ENCODE assay signal across 8 cellular contexts in genomic region chr3:52705688-52706686, GRCh38. TPM values are rescaled to one million over a fixed set of nuclear protein-coding genes. Genes with fewer than 3 reads are reported as not detected.
A peak's percentile ranks its signal among the peaks of the same experiment; 100 is the strongest.
DNase-seq lines count a peak whose midpoint lies in the region; ATAC-seq and TF ChIP-seq lines count a peak whose summit lies in the region.

Gene GLT8D1 (minus strand): TSS chr3:52705791. CDS start chr3:52700460, 5,331 bp downstream.
Gene SPCS1 (plus strand): TSS chr3:52706106. CDS start chr3:52706247, 141 bp downstream.

- ATAC-seq in GM18873 (IDR thresholded peaks at IDR 0.05; ENCODE audit: low FRiP score, unreplicated experiment): peak; percentile 57
- ATAC-seq in HG03139 (IDR thresholded peaks at IDR 0.05; ENCODE audit: unreplicated experiment): peak; percentile 73

- H3K4me1 Mint-ChIP-seq in chondrocyte (ENCODE audit: low read depth): peaks cover 38% of the 10 kb centered on the region

- peak within 1 kb of the TSS; percentile 95 for H3K27ac Mint-ChIP-seq in chondrocyte (ENCODE audit: unreplicated experiment)

- TF ChIP-seq CTCF in chondrocyte (IDR thresholded peaks at IDR 0.05): no peak

- H3K36me3 Mint-ChIP-seq in chondrocyte (ENCODE audit: low read depth): peaks cover 4% of the 10 kb centered on the region

- peak within 1 kb of the TSS; percentile 92 for H3K27ac ChIP-seq in layer of hippocampus (ENCODE audit: low read depth, low read length)

- no peaks in the 10 kb centered on the region for H3K9me3 Mint-ChIP-seq in chondrocyte (ENCODE audit: low read depth)

- peak; percentile 92 for DNase-seq in AG08395 (ENCODE audit: low spot score)
- DNase-seq in NCI-H446 (lab: John Stamatoyannopoulos, UW): peak; percentile 40 to 74
- DNase-seq in activated CD4-positive, alpha-beta T cell treated with anti-CD3 and anti-CD28 coated beads for 24 hours (ENCODE audit: low read depth in 2 of 2): peak; percentile 69 to 73
- peak; percentile 96 for DNase-seq in chondrocyte (ENCODE audit: low spot score)
- DNase-seq in stimulated activated CD4-positive, alpha-beta T cell treated with anti-CD3 and anti-CD28 coated beads, Interleukin-1b, Interleukin-23, amount 100 ng/mL, for 4 hours (ENCODE audit: low read depth in 2 of 2): peak; percentile 75 to 80

- no peaks in the 10 kb centered on the region for H3K27me3 ChIP-seq in layer of hippocampus (ENCODE audit: control insufficient read depth, insufficient read depth, low read length)

- H3K27me3 Mint-ChIP-seq in chondrocyte (ENCODE audit: low read depth): no peaks in the 10 kb centered on the region

- peak within 1 kb of the TSS; percentile 89 for H3K4me3 Mint-ChIP-seq in chondrocyte (ENCODE audit: unreplicated experiment)

RNA-seq across cellular contexts. Expression of gene GLT8D1, which starts in this region (rescaled TPM):
- total RNA-seq in chondrocyte: 90.7 to 124 TPM (median 91.2 TPM) in 3 replicates

RNA-seq across cellular contexts. Expression of gene SPCS1, which starts in this region (rescaled TPM):
- 106 to 135 TPM (median 110 TPM) in 3 replicates for total RNA-seq in chondrocyte

Comparison
In these comparisons a context has a peak if more than half of its experiments do, and no peak if none do; other contexts are left out.
1. Peak in every context shown above with its lines: DNase-seq, ATAC-seq and H3K27ac ChIP-seq.